Comparison of ENCODE assay signal across 1 cellular context in genomic region chr2:240703417-240704341, GRCh38.
TF ChIP-seq lines count a peak whose summit lies in the region.

No MANE protein-coding gene starts in this region.

TF ChIP-seq in HepG2, 621 proteins besides CTCF, POLR2A, EP300 and RAD21:
- TF ChIP-seq GLI4 (CRISPR knock-in tag; IDR thresholded peaks at IDR 0.05; ENCODE audit: borderline replicate concordance) (no peak), HNRNPLL (IDR thresholded peaks at IDR 0.05; ENCODE audit: low read depth, low read length, poor library complexity, severe bottlenecking) (peak; percentile 17)
